7 cellular contexts compared by ENCODE assay signal in the genomic region with DNA sequence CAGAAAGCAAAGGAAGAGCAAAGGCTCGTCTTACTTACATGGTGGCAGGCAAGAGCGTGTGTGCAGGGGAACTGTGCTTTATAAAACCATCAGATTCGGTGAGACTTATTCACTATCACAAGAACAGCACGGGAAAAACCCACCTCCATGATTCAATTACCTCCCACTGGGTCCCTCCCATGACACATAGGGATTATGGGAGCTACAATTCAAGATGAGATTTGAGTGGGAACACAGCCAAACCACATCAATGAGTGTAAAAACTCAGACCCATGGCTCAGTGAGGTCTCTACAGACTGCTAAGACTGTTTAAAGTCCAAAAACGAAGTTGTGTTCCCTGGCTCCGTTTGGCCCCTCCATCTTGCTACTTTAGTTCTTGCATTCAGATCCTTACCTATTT.
DNase-seq lines count a peak whose midpoint lies in the region; TF ChIP-seq lines count a peak whose summit lies in the region.
"Not testable (repeated sequence)": the region's sequence is repeated elsewhere in the genome, so short reads cannot be mapped to it uniquely, and the experiment has no call there.

No MANE protein-coding gene starts in this region.

- not testable (repeated sequence) for H3K36me3 Mint-ChIP-seq in H9 (ENCODE audit: insufficient read depth in 1 of 3, low read depth in 3 of 3)

- H3K27ac ChIP-seq in H9 (ENCODE audit: insufficient read length, low read depth, low read length): not testable (repeated sequence)

- not testable (repeated sequence) for H2AK5ac ChIP-seq in H9 (ENCODE audit: insufficient read length, low read length)

- not testable (repeated sequence) for H2BK15ac ChIP-seq in H9 (ENCODE audit: low read depth, low read length)

- H2BK120ac ChIP-seq in H9 (ENCODE audit: low read depth, low read length, poor library complexity, severe bottlenecking): not testable (repeated sequence)

- H3K4me1 Mint-ChIP-seq in H9: not testable (repeated sequence)

- H3K4me1 ChIP-seq in H9 (ENCODE audit: insufficient read depth, low read length): not testable (repeated sequence)

- not testable (repeated sequence) for H3K14ac ChIP-seq in H9 (ENCODE audit: insufficient read depth, low read length)

- H3K23me2 ChIP-seq in H9 (ENCODE audit: insufficient read length, low read depth, low read length, poor library complexity, severe bottlenecking): not testable (repeated sequence)

- not testable (repeated sequence) for H3K9me3 ChIP-seq in H9 (ENCODE audit: control insufficient read depth, low read depth, low read length)

- not testable (repeated sequence) for H4K8ac ChIP-seq in H9 (replicated peaks; ENCODE audit: insufficient read length, low read depth, low read length)

- WGBS in H9 (ENCODE audit: extremely low coverage, insufficient read length, low lambda C conversion rate): no CpG with 5 or more reads among the region's 6 CpGs

- H3K4me2 ChIP-seq in H9 (ENCODE audit: insufficient read depth, insufficient read length, low read length): not testable (repeated sequence)

- in situ Hi-C loops in astrocyte of the spinal cord (cut with HindIII; ENCODE audit: low sequenced_read_pairs): not testable (repeated sequence)

- not testable (repeated sequence) for H3K4ac ChIP-seq in H9 (ENCODE audit: low read depth, low read length)

- H4K5ac ChIP-seq in H9 (ENCODE audit: insufficient read length, low read depth, low read length): not testable (repeated sequence)

- not testable (repeated sequence) for H2BK12ac ChIP-seq in H9 (ENCODE audit: insufficient read length, low read depth, low read length)

- H3K9me3 Mint-ChIP-seq in H9: not testable (repeated sequence)

- not testable (repeated sequence) for H3K79me2 ChIP-seq in H9 (ENCODE audit: insufficient read depth, low read length)

- H4K20me1 ChIP-seq in H9 (ENCODE audit: control insufficient read depth, insufficient read depth, insufficient read length): not testable (repeated sequence)

- H3T11ph ChIP-seq in H9 (ENCODE audit: low read length): not testable (repeated sequence)

- H3K27me3 Mint-ChIP-seq in H9 (ENCODE audit: low read depth): not testable (repeated sequence)

- H3K27me3 ChIP-seq in H9 (ENCODE audit: insufficient read depth, low read length): not testable (repeated sequence)

- not testable (repeated sequence) for H3K23ac ChIP-seq in H9 (ENCODE audit: insufficient read length, low read depth, low read length)

- not testable (repeated sequence) for H3K4me3 Mint-ChIP-seq in H9

- TF ChIP-seq CTCF in H9 (conservative IDR thresholded peaks at IDR 0.05); astrocyte of the spinal cord (IDR thresholded peaks at IDR 0.05; ENCODE audit: low read depth, low read length); fibroblast of mammary gland (conservative IDR thresholded peaks at IDR 0.05; ENCODE audit: control insufficient read depth, insufficient read depth, low read depth, low read length): not testable (repeated sequence)

- not testable (repeated sequence) for H2BK5ac ChIP-seq in H9 (ENCODE audit: insufficient read length, low read length)

- not testable (repeated sequence) for H4K91ac ChIP-seq in H9 (ENCODE audit: insufficient read length, low read depth, low read length)

- H2BK20ac ChIP-seq in H9 (ENCODE audit: low read depth, low read length, poor library complexity, severe bottlenecking): not testable (repeated sequence)

- H2AFZ ChIP-seq in H9 (ENCODE audit: low read length): peak overlapping the region; percentile 45

- H3K79me1 ChIP-seq in H9 (ENCODE audit: insufficient read depth, low read depth, low read length, poor library complexity, severe bottlenecking): not testable (repeated sequence)

- H3K9ac ChIP-seq in H9 (ENCODE audit: extremely low read depth, insufficient read length, low read length): not testable (repeated sequence)

- not testable (repeated sequence) for H3K27ac Mint-ChIP-seq in H9

- DNase-seq in Daoy (ENCODE audit: low read depth) (peak; percentile 80), M059J (ENCODE audit: low read depth) (peak; percentile 12), SW480 (ENCODE audit: low spot score) (peak; percentile 4), astrocyte of the spinal cord (ENCODE audit: low read depth, low spot score) (peak; percentile 23), fibroblast of mammary gland (ENCODE audit: low read depth) (peak; percentile 8), non-pigmented ciliary epithelial cell (ENCODE audit: low read depth) (peak; percentile 4)
- DNase-seq in H9: not testable (repeated sequence)

- H3K18ac ChIP-seq in H9 (ENCODE audit: insufficient read length, low read depth, low read length): not testable (repeated sequence)

- H3K56ac ChIP-seq in H9 (ENCODE audit: insufficient read length, low read depth, low read length): not testable (repeated sequence)

- H3K4me3 ChIP-seq in astrocyte of the spinal cord (ENCODE audit: low read depth, low read length); fibroblast of mammary gland (ENCODE audit: control insufficient read depth, low read depth, low read length): not testable (repeated sequence)
